Comparison of ENCODE assay signal across 1 cellular context in genomic region chr7:84231157-84231556, GRCh38.
TF ChIP-seq lines count a peak whose summit lies in the region.

No MANE protein-coding gene starts in this region.

TF ChIP-seq in H1, 55 proteins besides CTCF, POLR2A, EP300 and RAD21 (continued from another document):
- no peak for TF ChIP-seq GABPA (IDR thresholded peaks at IDR 0.05; ENCODE audit: borderline replicate concordance, insufficient read depth, low read length)
- TF ChIP-seq TBP (IDR thresholded peaks at IDR 0.05; ENCODE audit: low read depth, low read length), result no peak
- TF ChIP-seq SIX5 (IDR thresholded peaks at IDR 0.05; ENCODE audit: low read depth, low read length), result no peak
